15 cellular contexts compared by ENCODE assay signal in genomic region chr12:70028918-70029317, GRCh38.
A peak's percentile ranks its signal among the peaks of the same experiment; 100 is the strongest.
DNase-seq lines count a peak whose midpoint lies in the region; ATAC-seq, FAIRE-seq and TF ChIP-seq lines count a peak whose summit lies in the region.
"Had no signal": no experiment of that assay in that cellular context is flagged by ENCODE, and none has a peak within 500 bp of the region (broad histone marks: within the 10 kb centered on the region; RNA-seq: fewer than 3 reads in every experiment).

No MANE protein-coding gene starts in this region.

- H3K27me3 ChIP-seq in HCT116 (ENCODE audit: insufficient read depth, low read length) (no peaks in the 10 kb centered on the region), GM12878 (replicated peaks in 1 of 2; ENCODE audit: control insufficient read depth in 2 of 2, insufficient read depth in 2 of 2, low read length in 1 of 2) (no peaks in the 10 kb centered on the region), adrenal gland (no peaks in the 10 kb centered on the region)
- H3K27me3 ChIP-seq: BLaER1 had no signal

- no peak overlapping the region for H3K4me2 ChIP-seq in HCT116 (ENCODE audit: low read length)
- no peak overlapping the region for H3K4me2 ChIP-seq in GM12878 (ENCODE audit: control insufficient read depth, insufficient read depth)
- H3K4me2 ChIP-seq: BLaER1, KMS-11 had no signal

- H3K9me3 ChIP-seq in HCT116 (ENCODE audit: control insufficient read depth in 1 of 2, insufficient read depth in 1 of 2, low read depth in 1 of 2, low read length in 2 of 2) (no peaks in the 10 kb centered on the region), GM12878 (replicated peaks; ENCODE audit: control insufficient read depth, insufficient read depth, low read length) (no peaks in the 10 kb centered on the region), adrenal gland (replicated peaks in 1 of 3) (no peaks in the 10 kb centered on the region)
- H3K9me3 ChIP-seq: BLaER1 had no signal

- in situ Hi-C loops in GM12878 (cut with MboI): no loop called here

- no TSS peak for BruUV-seq in HCT116 (replicated peaks; lab: Mats Ljungman, UMichigan)
- BruUV-seq in GM12878 (replicated peaks; lab: Mats Ljungman, UMichigan): no TSS peak

- RAD21 ChIA-PET in HCT116 (lab: Charles Lee; ENCODE audit: low non-redundant PET in 1 of 2, low total read pairs in 2 of 2, uncharacterized antibody in 2 of 2, unreplicated experiment in 2 of 2): no interaction called here
- RAD21 ChIA-PET in GM12878 (lab: Charles Lee; ENCODE audit: unreplicated experiment): no interaction called here

- H2AFZ ChIP-seq in HCT116 (ENCODE audit: low read depth, low read length, poor library complexity, severe bottlenecking): no peak overlapping the region
- H2AFZ ChIP-seq in GM12878 (ENCODE audit: control insufficient read depth, low read depth, low read length): no peak overlapping the region

- SMC1A ChIA-PET in GM12878 (lab: Charles Lee; ENCODE audit: uncharacterized antibody, unreplicated experiment): no interaction called here

- POLR2A ChIA-PET in HCT116 (lab: Charles Lee) (no interaction called here), GM12878 (lab: Charles Lee) (no interaction called here)

- intact Hi-C loops in HCT116 (cut with micrococcal nuclease) (no loop called here), GM12878 (cut with micrococcal nuclease; ENCODE audit: unreplicated experiment) (no loop called here), adrenal gland (cut with DNase I) (no loop called here)

- ATAC-seq in HCT116 (no peak), GM12878 (no peak), GM18907 (IDR thresholded peaks at IDR 0.05; ENCODE audit: unreplicated experiment) (no peak), GM21515 (IDR thresholded peaks at IDR 0.05; ENCODE audit: unreplicated experiment) (no peak)

- WGBS in GM12878 (ENCODE audit: insufficient coverage, insufficient replicate concordance, low lambda C conversion rate, missing lambda C conversion rate): 19% methylated on average over 3 of the region's 3 CpGs
- 78 to 92% (median 80%) methylated on average over 3 of the region's 3 CpGs for WGBS in adrenal gland, 4 donors

- H3K36me3 ChIP-seq in HCT116 (ENCODE audit: control insufficient read depth in 1 of 2, insufficient read depth in 2 of 2, low read length in 2 of 2) (no peaks in the 10 kb centered on the region), GM12878 (ENCODE audit: control insufficient read depth in 2 of 2, insufficient read depth in 2 of 2, low read length in 1 of 2) (no peaks in the 10 kb centered on the region), adrenal gland (replicated peaks in 1 of 2) (no peaks in the 10 kb centered on the region)
- H3K36me3 ChIP-seq: BLaER1 had no signal

- H3K79me2 ChIP-seq in HCT116 (ENCODE audit: insufficient read depth, low read length) (no peaks in the 10 kb centered on the region), GM12878 (ENCODE audit: control insufficient read depth, insufficient read depth, low read length) (no peaks in the 10 kb centered on the region)

- CTCF ChIA-PET in HCT116 (lab: Charles Lee): no interaction called here
- CTCF ChIA-PET in GM12878 (lab: Yijun Ruan, JAX): interaction anchor here (1.0 kb wide), 1 partner anchor 21 kb away, joined by 3 read pairs; no protein-coding TSS in a partner anchor

- FAIRE-seq in GM12878 (lab: Jason Lieb, UNC): no peak
- FAIRE-seq: G401.6 had no signal

- TF ChIP-seq RAD21 in HCT116 (IDR thresholded peaks at IDR 0.05; ENCODE audit: low read depth) (no peak), GM12878 (IDR thresholded peaks at IDR 0.05; ENCODE audit: insufficient read depth, low read depth, low read length) (no peak)

- peak; percentile 2 for DNase-seq in DMS 273 (lab: John Stamatoyannopoulos, UW; ENCODE audit: unreplicated experiment)
- no peak for DNase-seq in DMS 273 treated with DMSO at 0.1 percent for 48 hours (lab: John Stamatoyannopoulos, UW)
- DNase-seq in HCT116 (ENCODE audit: low read depth, low spot score): no peak
- DNase-seq in GM12878 (ENCODE audit: low read depth, low spot score): no peak
- DNase-seq in left kidney (ENCODE audit: low read depth, low spot score): peak; percentile 47
- DNase-seq in adrenal gland: no peak
- DNase-seq: CD4-positive, alpha-beta memory T cell; DMS53; H7 had no signal

- no peak overlapping the region for H3K27ac ChIP-seq in HCT116 (ENCODE audit: low read depth, low read length)
- H3K27ac ChIP-seq in GM12878 (ENCODE audit: control insufficient read depth, insufficient read depth): no peak overlapping the region
- no peak overlapping the region for H3K27ac ChIP-seq in adrenal gland
- H3K27ac ChIP-seq: 22Rv1, BLaER1, KMS-11 had no signal

- H3K9ac ChIP-seq in HCT116 (ENCODE audit: low read length) (no peak overlapping the region), GM12878 (ENCODE audit: control insufficient read depth, insufficient read depth, low read length) (no peak overlapping the region)
- H3K9ac ChIP-seq: BLaER1, KMS-11 had no signal

- TF ChIP-seq POLR2A in HCT116 (IDR thresholded peaks at IDR 0.05; ENCODE audit: borderline replicate concordance, extremely low read depth, insufficient read depth, insufficient read length) (no peak), GM12878 (IDR thresholded peaks at IDR 0.05; ENCODE audit: low read depth, low read length) (no peak), adrenal gland (IDR thresholded peaks at IDR 0.05) (no peak)

- H3K9me2 ChIP-seq in HCT116 (ENCODE audit: insufficient read depth): no peaks in the 10 kb centered on the region

- H3K4me1 ChIP-seq in HCT116 (ENCODE audit: control insufficient read depth in 1 of 2, insufficient read depth in 2 of 2, low read length in 2 of 2) (no peaks in the 10 kb centered on the region), GM12878 (ENCODE audit: control insufficient read depth, insufficient read depth, low read length) (no peaks in the 10 kb centered on the region), adrenal gland (replicated peaks in 1 of 2) (no peaks in the 10 kb centered on the region)
- H3K4me1 ChIP-seq: BLaER1 had no signal

- H3K4me3 ChIP-seq in HCT116 (replicated peaks in 1 of 2; ENCODE audit: low read depth in 1 of 2, low read length in 2 of 2) (no peak overlapping the region), GM12878 (no peak overlapping the region), adrenal gland (no peak overlapping the region)
- H3K4me3 ChIP-seq: BLaER1 had no signal

- H4K20me1 ChIP-seq in HCT116 (ENCODE audit: insufficient read depth) (no peaks in the 10 kb centered on the region), GM12878 (ENCODE audit: control insufficient read depth, insufficient read depth) (no peaks in the 10 kb centered on the region)
- H4K20me1 ChIP-seq: BLaER1 had no signal

- TF ChIP-seq CTCF in HCT116 (IDR thresholded peaks at IDR 0.05 in 2 of 3, conservative IDR thresholded peaks at IDR 0.05 in 1 of 3; ENCODE audit: borderline replicate concordance in 1 of 3, insufficient read depth in 1 of 3, low read depth in 2 of 3, low read length in 2 of 3) (no peak), GM12878 (IDR thresholded peaks at IDR 0.05 in 2 of 3, conservative IDR thresholded peaks at IDR 0.05 in 1 of 3; ENCODE audit: control insufficient read depth in 2 of 3, extremely low read depth in 1 of 3, insufficient read depth in 1 of 3, low read depth in 3 of 3, low read length in 3 of 3) (no peak), adrenal gland (IDR thresholded peaks at IDR 0.05) (no peak)

- TF ChIP-seq EP300 in GM12878 (IDR thresholded peaks at IDR 0.05; ENCODE audit: borderline replicate concordance in 1 of 2, control insufficient read depth in 1 of 2, low read depth in 2 of 2, low read length in 2 of 2): no peak

TF ChIP-seq in HCT116, 20 proteins besides CTCF, POLR2A, EP300 and RAD21 (continues in another document):
- TF ChIP-seq ZNF274 (IDR thresholded peaks at IDR 0.05; ENCODE audit: low read depth, low read length): no peak

TF ChIP-seq in GM12878, 131 proteins besides CTCF, POLR2A, EP300 and RAD21:
- TF ChIP-seq CBX3 (IDR thresholded peaks at IDR 0.05; ENCODE audit: borderline replicate concordance, low read depth) (no peak), REST (IDR thresholded peaks at IDR 0.05; ENCODE audit: low read depth, low read length) (peak; percentile 46; the same call in 1 of the 2 replicates)

Comparison
In these comparisons a context has a peak if more than half of its experiments do, and no peak if none do; other contexts are left out.
1. DNase-seq: peak in DMS 273 (single experiment) and left kidney (single experiment); none in DMS 273 treated with DMSO at 0.1 percent for 48 hours (single experiment), HCT116 (single experiment), GM12878 (single experiment) and adrenal gland (0 of 7).